7 cellular contexts compared by ENCODE assay signal in the genomic region with DNA sequence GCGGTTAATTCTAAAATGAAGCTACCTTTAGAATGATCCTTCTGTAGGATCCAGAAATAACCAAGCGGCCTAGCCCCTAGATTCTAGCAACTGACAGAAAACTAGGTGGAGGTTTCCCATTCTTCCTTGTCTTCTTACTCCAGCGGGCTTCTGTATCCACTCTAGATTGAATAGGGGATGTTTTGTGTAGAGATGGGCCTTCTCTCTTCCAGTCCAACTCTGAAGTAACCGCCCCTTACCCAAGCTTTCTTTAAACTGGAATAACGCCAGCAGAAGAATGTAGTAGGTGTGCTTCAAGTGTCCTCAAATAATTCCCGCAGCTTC.
DNase-seq lines count a peak whose midpoint lies in the region; ATAC-seq lines count a peak whose summit lies in the region.

No MANE protein-coding gene starts in this region.

- no peaks in the 10 kb centered on the region for H3K9me3 Mint-ChIP-seq in memory B cell

- H3K4me1 Mint-ChIP-seq in memory B cell: peaks cover 19% of the 10 kb centered on the region

- H3K27me3 Mint-ChIP-seq in memory B cell: no peaks in the 10 kb centered on the region

- ATAC-seq in GM19372 (IDR thresholded peaks at IDR 0.05; ENCODE audit: low read depth, unreplicated experiment): peak; percentile 12
- ATAC-seq in HG03066 (IDR thresholded peaks at IDR 0.05; ENCODE audit: low read depth, unreplicated experiment): peak; percentile 4
- ATAC-seq in memory B cell (ENCODE audit: low read depth): peak; percentile 2
- no peak for ATAC-seq in GM21447 (IDR thresholded peaks at IDR 0.05; ENCODE audit: unreplicated experiment)

- peak overlapping the region; percentile 91 for H3K27ac Mint-ChIP-seq in memory B cell

- H3K27ac ChIP-seq in angular gyrus (ENCODE audit: low read depth, low read length): peak overlapping the region; percentile 87

- peaks cover 11% of the 10 kb centered on the region for H3K36me3 Mint-ChIP-seq in memory B cell

- peak overlapping the region; percentile 92 for H3K4me3 Mint-ChIP-seq in memory B cell

- DNase-seq in memory B cell (ENCODE audit: low spot score in 2 of 2) (no peak), DMS114 treated with DMSO at 0.1 percent for 48 hours (lab: John Stamatoyannopoulos, UW; ENCODE audit: unreplicated experiment) (no peak)
- no peak for DNase-seq in stimulated activated CD8-positive, alpha-beta memory T cell treated with anti-CD3 and anti-CD28 coated beads, Interleukin-4, amount 100 ng/mL, for 48 hours
